12 cellular contexts compared by ENCODE assay signal in genomic region chr17:16466407-16466806, GRCh38. TPM values are rescaled to one million over a fixed set of nuclear protein-coding genes. Genes with fewer than 3 reads are reported as not detected.
"Had no signal": no experiment of that assay in that cellular context is flagged by ENCODE, and none has a peak within 500 bp of the region (broad histone marks: within the 10 kb centered on the region; RNA-seq: fewer than 3 reads in every experiment).

No MANE protein-coding gene starts in this region.

- H3K36me3 ChIP-seq: esophagus squamous epithelium, right lobe of liver, thoracic aorta had no signal

- H3K27ac ChIP-seq: esophagus squamous epithelium, right lobe of liver, thoracic aorta had no signal

- H3K27me3 ChIP-seq: esophagus squamous epithelium, right lobe of liver had no signal

- DNase-seq: activated B cell treated with CpG ODN at 0.5 μM for 24 hours; activated CD4-positive, alpha-beta T cell treated with anti-CD3 and anti-CD28 coated beads, Interleukin-2, amount 10 ng/mL, durations not matched to agents 24 days and 14 days; activated naive CD4-positive, alpha-beta T cell treated with anti-CD3 and anti-CD28 coated beads, Interleukin-2, amount 50 U/mL, for 16 hours; activated T-cell treated with anti-CD3 and anti-CD28 coated beads for 4 hours; esophagus squamous epithelium; hypothalamus; kidney; mesenchymal stem cell; right lobe of liver; T-helper 17 cell had no signal

- H3K4me3 ChIP-seq: esophagus squamous epithelium, right lobe of liver, thoracic aorta had no signal

- H3K9me3 ChIP-seq: esophagus squamous epithelium, right lobe of liver, thoracic aorta had no signal

RNA-seq across cellular contexts. Expression of gene TRPV2, which starts 51.0 kb away (rescaled TPM):
- polyA plus RNA-seq: neural cell had no signal
